9 cellular contexts compared by ENCODE assay signal in genomic region chr2:197628043-197628500, GRCh38. TPM values are rescaled to one million over a fixed set of nuclear protein-coding genes. Genes with fewer than 3 reads are reported as not detected.
A peak's percentile ranks its signal among the peaks of the same experiment; 100 is the strongest.
DNase-seq lines count a peak whose midpoint lies in the region; ATAC-seq and TF ChIP-seq lines count a peak whose summit lies in the region.
"Had no signal": no experiment of that assay in that cellular context is flagged by ENCODE, and none has a peak within 500 bp of the region (broad histone marks: within the 10 kb centered on the region; RNA-seq: fewer than 3 reads in every experiment).

No MANE protein-coding gene starts in this region.

- DNase-seq in neuronal stem cell (ENCODE audit: low spot score): peak; percentile 37
- no peak for DNase-seq in activated naive CD4-positive, alpha-beta T cell treated with anti-CD3 and anti-CD28 coated beads for 36 hours
- no peak for DNase-seq in NCI-H128 (lab: John Stamatoyannopoulos, UW; ENCODE audit: unreplicated experiment)
- DNase-seq in activated CD4-positive, alpha-beta T cell treated with anti-CD3 and anti-CD28 coated beads, Interleukin-2, amount 10 ng/mL, durations not matched to agents 24 days and 14 days: no peak
- no peak for DNase-seq in hepatocyte (ENCODE audit: low spot score)

- no peaks in the 10 kb centered on the region for H3K9me3 Mint-ChIP-seq in dendritic cell treated with granulocyte-macrophage colony-stimulating factor and Interleukin-4, amounts not matched to agents 40 ng/mL and 50 ng/mL, for 4 days
- peaks cover 12% of the 10 kb centered on the region for H3K9me3 Mint-ChIP-seq in activated naive CD4-positive, alpha-beta T cell treated with anti-CD3 and anti-CD28 coated beads for 36 hours
- H3K9me3 Mint-ChIP-seq in activated CD4-positive, alpha-beta T cell treated with anti-CD3 and anti-CD28 coated beads, Interleukin-2, amount 10 ng/mL, durations not matched to agents 24 days and 14 days: peaks cover 10% of the 10 kb centered on the region

- no peak for TF ChIP-seq CTCF in hepatocyte (IDR thresholded peaks at IDR 0.05; ENCODE audit: poor library complexity)

- H3K4me1 ChIP-seq in neuronal stem cell (ENCODE audit: control insufficient read depth in 2 of 2, insufficient read depth in 1 of 2, low read depth in 1 of 2, low read length in 2 of 2): peaks cover 8 to 10% of the 10 kb centered on the region in 2 donors
- no peaks in the 10 kb centered on the region for H3K4me1 ChIP-seq in hepatocyte (ENCODE audit: insufficient read depth)

- H3K14ac ChIP-seq in neuronal stem cell (ENCODE audit: low read length): no peak overlapping the region

- no peak overlapping the region for H2AK5ac ChIP-seq in neuronal stem cell (ENCODE audit: low read depth, low read length)

- H3K9me3 ChIP-seq in neuronal stem cell (replicated peaks in 1 of 2; ENCODE audit: control insufficient read depth in 2 of 2, insufficient read depth in 1 of 2, low read depth in 1 of 2, low read length in 2 of 2): peaks cover 0 to 3% of the 10 kb centered on the region in 2 donors
- H3K9me3 ChIP-seq in hepatocyte (ENCODE audit: low read depth): no peaks in the 10 kb centered on the region

- H4K91ac ChIP-seq in neuronal stem cell (ENCODE audit: low read depth, low read length, poor library complexity): no peak overlapping the region

- H3K79me2 ChIP-seq in hepatocyte: no peaks in the 10 kb centered on the region

- no peak overlapping the region for H3K23ac ChIP-seq in neuronal stem cell (ENCODE audit: low read depth, low read length, poor library complexity)

- H3K36me3 Mint-ChIP-seq in dendritic cell treated with granulocyte-macrophage colony-stimulating factor and Interleukin-4, amounts not matched to agents 40 ng/mL and 50 ng/mL, for 4 days (ENCODE audit: low read depth): no peaks in the 10 kb centered on the region
- H3K36me3 Mint-ChIP-seq in activated naive CD4-positive, alpha-beta T cell treated with anti-CD3 and anti-CD28 coated beads for 36 hours (ENCODE audit: low read depth): no peaks in the 10 kb centered on the region
- H3K36me3 Mint-ChIP-seq in activated CD4-positive, alpha-beta T cell treated with anti-CD3 and anti-CD28 coated beads, Interleukin-2, amount 10 ng/mL, durations not matched to agents 24 days and 14 days (ENCODE audit: low read depth): no peaks in the 10 kb centered on the region

- no peak overlapping the region for H3K4ac ChIP-seq in neuronal stem cell (ENCODE audit: low read length)

- intact Hi-C loops in dendritic cell treated with granulocyte-macrophage colony-stimulating factor and Interleukin-4, amounts not matched to agents 40 ng/mL and 50 ng/mL, for 4 days (cut with micrococcal nuclease): no loop called here
- intact Hi-C loops in activated naive CD4-positive, alpha-beta T cell treated with anti-CD3 and anti-CD28 coated beads for 36 hours (cut with micrococcal nuclease): no loop called here
- intact Hi-C loops in activated CD4-positive, alpha-beta T cell treated with anti-CD3 and anti-CD28 coated beads, Interleukin-2, amount 10 ng/mL, durations not matched to agents 24 days and 14 days (cut with micrococcal nuclease): no loop called here

- no peak overlapping the region for H4K8ac ChIP-seq in neuronal stem cell (ENCODE audit: low read depth, low read length)

- no peak overlapping the region for H2BK120ac ChIP-seq in neuronal stem cell (ENCODE audit: low read depth, low read length)

- H3K27me3 ChIP-seq in neuronal stem cell (ENCODE audit: control insufficient read depth in 3 of 3, insufficient read depth in 3 of 3, low read depth in 1 of 3, low read length in 3 of 3) (no peaks in the 10 kb centered on the region), hepatocyte (no peaks in the 10 kb centered on the region)

- CTCF ChIA-PET in activated naive CD4-positive, alpha-beta T cell treated with anti-CD3 and anti-CD28 coated beads for 36 hours (lab: Charles Lee): interaction anchor here (0.6 kb wide), 1 partner anchor 107 kb away, joined by 5 read pairs; no protein-coding TSS in a partner anchor

- no peak overlapping the region for H3K18ac ChIP-seq in neuronal stem cell (ENCODE audit: low read length)

- H3K27me3 Mint-ChIP-seq in dendritic cell treated with granulocyte-macrophage colony-stimulating factor and Interleukin-4, amounts not matched to agents 40 ng/mL and 50 ng/mL, for 4 days: no peaks in the 10 kb centered on the region
- no peaks in the 10 kb centered on the region for H3K27me3 Mint-ChIP-seq in activated naive CD4-positive, alpha-beta T cell treated with anti-CD3 and anti-CD28 coated beads for 36 hours (ENCODE audit: low read depth)
- H3K27me3 Mint-ChIP-seq in activated CD4-positive, alpha-beta T cell treated with anti-CD3 and anti-CD28 coated beads, Interleukin-2, amount 10 ng/mL, durations not matched to agents 24 days and 14 days: peaks cover 1% of the 10 kb centered on the region

- H3K79me1 ChIP-seq in neuronal stem cell (ENCODE audit: low read depth, low read length): no peaks in the 10 kb centered on the region

- H2BK5ac ChIP-seq in neuronal stem cell (ENCODE audit: low read length): no peak overlapping the region

- no peak overlapping the region for H3K9ac ChIP-seq in neuronal stem cell (ENCODE audit: low read depth, low read length, poor library complexity)

- H3K4me3 Mint-ChIP-seq in dendritic cell treated with granulocyte-macrophage colony-stimulating factor and Interleukin-4, amounts not matched to agents 40 ng/mL and 50 ng/mL, for 4 days: no peak overlapping the region
- no peak overlapping the region for H3K4me3 Mint-ChIP-seq in activated naive CD4-positive, alpha-beta T cell treated with anti-CD3 and anti-CD28 coated beads for 36 hours
- H3K4me3 Mint-ChIP-seq in activated CD4-positive, alpha-beta T cell treated with anti-CD3 and anti-CD28 coated beads, Interleukin-2, amount 10 ng/mL, durations not matched to agents 24 days and 14 days: no peak overlapping the region

- peak overlapping the region; percentile 26 for H3K4me2 ChIP-seq in neuronal stem cell (ENCODE audit: insufficient read depth, low read length, poor library complexity, severe bottlenecking)
- H3K4me2 ChIP-seq in hepatocyte: no peak overlapping the region

- peaks cover 0 to 18% of the 10 kb centered on the region in 2 donors for H3K36me3 ChIP-seq in neuronal stem cell (replicated peaks in 1 of 2; ENCODE audit: control insufficient read depth in 2 of 2, insufficient read depth in 2 of 2, low read length in 2 of 2)
- H3K36me3 ChIP-seq in hepatocyte (replicated peaks; ENCODE audit: insufficient read depth, low read depth): no peaks in the 10 kb centered on the region

- H3K27ac ChIP-seq in neuronal stem cell (replicated peaks; ENCODE audit: low read length) (no peak overlapping the region), hepatocyte (no peak overlapping the region)

- H3K4me3 ChIP-seq in neuronal stem cell (ENCODE audit: low read length in 2 of 2): no peak overlapping the region
- H3K4me3 ChIP-seq in hepatocyte: no peak overlapping the region

- no peaks in the 10 kb centered on the region for H4K20me1 ChIP-seq in hepatocyte (ENCODE audit: insufficient read depth, poor library complexity, severe bottlenecking)

- H2AFZ ChIP-seq in neuronal stem cell (ENCODE audit: low read length): peak overlapping the region; percentile 45
- no peak overlapping the region for H2AFZ ChIP-seq in hepatocyte

- no CpG with 5 or more reads among the region's 4 CpGs for WGBS in neuronal stem cell (ENCODE audit: extremely low coverage in 2 of 2, insufficient read length in 2 of 2, insufficient replicate concordance in 1 of 2), 2 donors
- 55% methylated on average over 4 of the region's 4 CpGs for WGBS in hepatocyte (ENCODE audit: low lambda C conversion rate, missing lambda C conversion rate)

- H2BK12ac ChIP-seq in neuronal stem cell (ENCODE audit: low read length): peak overlapping the region; percentile 22

- H3K4me1 Mint-ChIP-seq in dendritic cell treated with granulocyte-macrophage colony-stimulating factor and Interleukin-4, amounts not matched to agents 40 ng/mL and 50 ng/mL, for 4 days (ENCODE audit: low read depth): peaks cover 9% of the 10 kb centered on the region
- no peaks in the 10 kb centered on the region for H3K4me1 Mint-ChIP-seq in activated naive CD4-positive, alpha-beta T cell treated with anti-CD3 and anti-CD28 coated beads for 36 hours (ENCODE audit: low read depth)
- H3K4me1 Mint-ChIP-seq in activated CD4-positive, alpha-beta T cell treated with anti-CD3 and anti-CD28 coated beads, Interleukin-2, amount 10 ng/mL, durations not matched to agents 24 days and 14 days: no peaks in the 10 kb centered on the region

- ATAC-seq in GM18868 (IDR thresholded peaks at IDR 0.05; ENCODE audit: unreplicated experiment): peak; percentile 82
- peak; percentile 59 for ATAC-seq in HG03135 (IDR thresholded peaks at IDR 0.05; ENCODE audit: unreplicated experiment)

- H2BK15ac ChIP-seq in neuronal stem cell (ENCODE audit: low read length): no peak overlapping the region

- H3K27ac Mint-ChIP-seq in dendritic cell treated with granulocyte-macrophage colony-stimulating factor and Interleukin-4, amounts not matched to agents 40 ng/mL and 50 ng/mL, for 4 days: peak overlapping the region; percentile 21
- H3K27ac Mint-ChIP-seq in activated naive CD4-positive, alpha-beta T cell treated with anti-CD3 and anti-CD28 coated beads for 36 hours: no peak overlapping the region
- H3K27ac Mint-ChIP-seq in activated CD4-positive, alpha-beta T cell treated with anti-CD3 and anti-CD28 coated beads, Interleukin-2, amount 10 ng/mL, durations not matched to agents 24 days and 14 days: no peak overlapping the region

- H3K9me2 ChIP-seq in hepatocyte (replicated peaks; ENCODE audit: insufficient read depth): no peaks in the 10 kb centered on the region

RNA-seq across cellular contexts. Expression of gene RFTN2, which starts 47.3 kb away (rescaled TPM):
- 8.6 TPM for polyA plus RNA-seq in neuronal stem cell (2013, experiment 1 of 2)
- polyA plus RNA-seq in neuronal stem cell (2013, experiment 2 of 2): 8.4 TPM
- total RNA-seq in activated naive CD4-positive, alpha-beta T cell treated with anti-CD3 and anti-CD28 coated beads for 36 hours: not detected
- total RNA-seq in activated CD4-positive, alpha-beta T cell treated with anti-CD3 and anti-CD28 coated beads, Interleukin-2, amount 10 ng/mL, durations not matched to agents 24 days and 14 days: not detected in 2 replicates
- 8.1 and 8.7 TPM in 2 replicates for total RNA-seq in hepatocyte
- 2.0 and 2.3 TPM in 2 replicates for polyA plus RNA-seq in hepatocyte
- total RNA-seq: epithelial cell of proximal tubule had no signal
